In the genomic region with DNA sequence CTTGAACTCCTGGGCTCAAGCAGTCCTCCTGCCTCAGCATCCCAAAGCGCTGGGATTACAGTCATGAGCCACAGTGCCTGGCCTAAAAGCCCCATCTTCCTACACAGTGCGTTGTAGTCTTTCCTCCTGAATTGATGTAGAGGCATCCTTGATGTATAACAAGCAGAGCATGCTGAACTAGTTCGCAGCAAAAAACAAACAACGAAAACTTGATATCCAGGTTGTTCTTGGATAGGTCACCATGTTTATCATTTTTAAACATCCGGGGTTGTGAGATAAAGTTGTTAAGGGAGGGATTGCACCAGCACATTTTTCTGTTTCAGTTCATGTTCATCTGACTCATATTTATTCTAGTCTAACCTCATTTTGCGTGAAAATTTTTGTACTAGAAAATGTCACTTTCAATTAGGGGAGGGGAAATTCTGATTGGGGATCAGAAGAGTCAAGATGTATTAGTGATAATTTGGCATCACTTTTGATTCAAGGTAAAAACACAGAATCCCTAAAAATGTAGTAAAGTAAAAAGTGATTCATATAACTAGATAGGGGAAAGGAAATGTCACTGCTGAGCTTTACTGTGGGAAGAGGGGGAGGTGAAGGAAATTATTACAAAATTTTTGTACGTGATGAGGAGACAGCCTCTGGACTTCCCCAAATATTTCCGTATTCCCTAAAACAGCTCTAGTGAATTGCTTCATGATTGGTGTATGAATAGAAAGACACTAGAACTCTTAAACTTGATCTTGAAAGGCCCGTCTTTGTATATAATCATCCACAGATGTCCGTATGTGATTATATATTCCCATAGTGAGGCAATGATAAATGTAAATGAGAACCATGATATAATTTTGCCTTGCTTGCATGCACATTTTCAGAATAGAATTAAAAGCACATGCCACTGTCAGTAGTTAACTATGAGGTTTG, we compare ENCODE assay signal across 1 cellular context.
A peak's percentile ranks its signal among the peaks of the same experiment; 100 is the strongest.
TF ChIP-seq lines count a peak whose summit lies in the region.

No MANE protein-coding gene starts in this region.

TF ChIP-seq in K562, 482 proteins besides CTCF, POLR2A, EP300 and RAD21 (continued from another document):
- TF ChIP-seq, protein P1, sequence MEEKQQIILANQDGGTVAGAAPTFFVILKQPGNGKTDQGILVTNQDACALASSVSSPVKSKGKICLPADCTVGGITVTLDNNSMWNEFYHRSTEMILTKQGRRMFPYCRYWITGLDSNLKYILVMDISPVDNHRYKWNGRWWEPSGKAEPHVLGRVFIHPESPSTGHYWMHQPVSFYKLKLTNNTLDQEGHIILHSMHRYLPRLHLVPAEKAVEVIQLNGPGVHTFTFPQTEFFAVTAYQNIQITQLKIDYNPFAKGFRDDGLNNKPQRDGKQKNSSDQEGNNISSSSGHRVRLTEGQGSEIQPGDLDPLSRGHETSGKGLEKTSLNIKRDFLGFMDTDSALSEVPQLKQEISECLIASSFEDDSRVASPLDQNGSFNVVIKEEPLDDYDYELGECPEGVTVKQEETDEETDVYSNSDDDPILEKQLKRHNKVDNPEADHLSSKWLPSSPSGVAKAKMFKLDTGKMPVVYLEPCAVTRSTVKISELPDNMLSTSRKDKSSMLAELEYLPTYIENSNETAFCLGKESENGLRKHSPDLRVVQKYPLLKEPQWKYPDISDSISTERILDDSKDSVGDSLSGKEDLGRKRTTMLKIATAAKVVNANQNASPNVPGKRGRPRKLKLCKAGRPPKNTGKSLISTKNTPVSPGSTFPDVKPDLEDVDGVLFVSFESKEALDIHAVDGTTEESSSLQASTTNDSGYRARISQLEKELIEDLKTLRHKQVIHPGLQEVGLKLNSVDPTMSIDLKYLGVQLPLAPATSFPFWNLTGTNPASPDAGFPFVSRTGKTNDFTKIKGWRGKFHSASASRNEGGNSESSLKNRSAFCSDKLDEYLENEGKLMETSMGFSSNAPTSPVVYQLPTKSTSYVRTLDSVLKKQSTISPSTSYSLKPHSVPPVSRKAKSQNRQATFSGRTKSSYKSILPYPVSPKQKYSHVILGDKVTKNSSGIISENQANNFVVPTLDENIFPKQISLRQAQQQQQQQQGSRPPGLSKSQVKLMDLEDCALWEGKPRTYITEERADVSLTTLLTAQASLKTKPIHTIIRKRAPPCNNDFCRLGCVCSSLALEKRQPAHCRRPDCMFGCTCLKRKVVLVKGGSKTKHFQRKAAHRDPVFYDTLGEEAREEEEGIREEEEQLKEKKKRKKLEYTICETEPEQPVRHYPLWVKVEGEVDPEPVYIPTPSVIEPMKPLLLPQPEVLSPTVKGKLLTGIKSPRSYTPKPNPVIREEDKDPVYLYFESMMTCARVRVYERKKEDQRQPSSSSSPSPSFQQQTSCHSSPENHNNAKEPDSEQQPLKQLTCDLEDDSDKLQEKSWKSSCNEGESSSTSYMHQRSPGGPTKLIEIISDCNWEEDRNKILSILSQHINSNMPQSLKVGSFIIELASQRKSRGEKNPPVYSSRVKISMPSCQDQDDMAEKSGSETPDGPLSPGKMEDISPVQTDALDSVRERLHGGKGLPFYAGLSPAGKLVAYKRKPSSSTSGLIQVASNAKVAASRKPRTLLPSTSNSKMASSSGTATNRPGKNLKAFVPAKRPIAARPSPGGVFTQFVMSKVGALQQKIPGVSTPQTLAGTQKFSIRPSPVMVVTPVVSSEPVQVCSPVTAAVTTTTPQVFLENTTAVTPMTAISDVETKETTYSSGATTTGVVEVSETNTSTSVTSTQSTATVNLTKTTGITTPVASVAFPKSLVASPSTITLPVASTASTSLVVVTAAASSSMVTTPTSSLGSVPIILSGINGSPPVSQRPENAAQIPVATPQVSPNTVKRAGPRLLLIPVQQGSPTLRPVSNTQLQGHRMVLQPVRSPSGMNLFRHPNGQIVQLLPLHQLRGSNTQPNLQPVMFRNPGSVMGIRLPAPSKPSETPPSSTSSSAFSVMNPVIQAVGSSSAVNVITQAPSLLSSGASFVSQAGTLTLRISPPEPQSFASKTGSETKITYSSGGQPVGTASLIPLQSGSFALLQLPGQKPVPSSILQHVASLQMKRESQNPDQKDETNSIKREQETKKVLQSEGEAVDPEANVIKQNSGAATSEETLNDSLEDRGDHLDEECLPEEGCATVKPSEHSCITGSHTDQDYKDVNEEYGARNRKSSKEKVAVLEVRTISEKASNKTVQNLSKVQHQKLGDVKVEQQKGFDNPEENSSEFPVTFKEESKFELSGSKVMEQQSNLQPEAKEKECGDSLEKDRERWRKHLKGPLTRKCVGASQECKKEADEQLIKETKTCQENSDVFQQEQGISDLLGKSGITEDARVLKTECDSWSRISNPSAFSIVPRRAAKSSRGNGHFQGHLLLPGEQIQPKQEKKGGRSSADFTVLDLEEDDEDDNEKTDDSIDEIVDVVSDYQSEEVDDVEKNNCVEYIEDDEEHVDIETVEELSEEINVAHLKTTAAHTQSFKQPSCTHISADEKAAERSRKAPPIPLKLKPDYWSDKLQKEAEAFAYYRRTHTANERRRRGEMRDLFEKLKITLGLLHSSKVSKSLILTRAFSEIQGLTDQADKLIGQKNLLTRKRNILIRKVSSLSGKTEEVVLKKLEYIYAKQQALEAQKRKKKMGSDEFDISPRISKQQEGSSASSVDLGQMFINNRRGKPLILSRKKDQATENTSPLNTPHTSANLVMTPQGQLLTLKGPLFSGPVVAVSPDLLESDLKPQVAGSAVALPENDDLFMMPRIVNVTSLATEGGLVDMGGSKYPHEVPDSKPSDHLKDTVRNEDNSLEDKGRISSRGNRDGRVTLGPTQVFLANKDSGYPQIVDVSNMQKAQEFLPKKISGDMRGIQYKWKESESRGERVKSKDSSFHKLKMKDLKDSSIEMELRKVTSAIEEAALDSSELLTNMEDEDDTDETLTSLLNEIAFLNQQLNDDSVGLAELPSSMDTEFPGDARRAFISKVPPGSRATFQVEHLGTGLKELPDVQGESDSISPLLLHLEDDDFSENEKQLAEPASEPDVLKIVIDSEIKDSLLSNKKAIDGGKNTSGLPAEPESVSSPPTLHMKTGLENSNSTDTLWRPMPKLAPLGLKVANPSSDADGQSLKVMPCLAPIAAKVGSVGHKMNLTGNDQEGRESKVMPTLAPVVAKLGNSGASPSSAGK (IDR thresholded peaks at IDR 0.05) = no peak; the same call in 1 of the 2 replicates
- TF ChIP-seq CBX8 (IDR thresholded peaks at IDR 0.05; ENCODE audit: borderline replicate concordance, extremely low read depth, low read depth, low read length, poor library complexity, severe bottlenecking) (no peak), DNMT1 (IDR thresholded peaks at IDR 0.05) (no peak), ARNT (IDR thresholded peaks at IDR 0.05) (no peak), TAF9B (IDR thresholded peaks at IDR 0.05; ENCODE audit: partially characterized antibody) (peak; percentile 21), CBFA2T2 (conservative IDR thresholded peaks at IDR 0.05) (peak; percentile 53), MEF2A (IDR thresholded peaks at IDR 0.05; ENCODE audit: control insufficient read depth, low read depth, low read length) (peak; percentile 23; the same call in 1 of the 2 replicates), MECOM (CRISPR knock-in tag; IDR thresholded peaks at IDR 0.05) (0 out of 2 replicates have a peak, but pooled peaks have one; percentile 6), ETV1 (tag; conservative IDR thresholded peaks at IDR 0.05; ENCODE audit: low read depth) (peak; percentile 78), SRF (CRISPR knock-in tag; IDR thresholded peaks at IDR 0.05) (0 out of 4 replicates have a peak, but pooled peaks of 1 of the 2 experiments have one; percentile 31), BRD9 (IDR thresholded peaks at IDR 0.05; ENCODE audit: low read depth, partially characterized antibody) (peak; percentile 33)
- TF ChIP-seq, protein P2, sequence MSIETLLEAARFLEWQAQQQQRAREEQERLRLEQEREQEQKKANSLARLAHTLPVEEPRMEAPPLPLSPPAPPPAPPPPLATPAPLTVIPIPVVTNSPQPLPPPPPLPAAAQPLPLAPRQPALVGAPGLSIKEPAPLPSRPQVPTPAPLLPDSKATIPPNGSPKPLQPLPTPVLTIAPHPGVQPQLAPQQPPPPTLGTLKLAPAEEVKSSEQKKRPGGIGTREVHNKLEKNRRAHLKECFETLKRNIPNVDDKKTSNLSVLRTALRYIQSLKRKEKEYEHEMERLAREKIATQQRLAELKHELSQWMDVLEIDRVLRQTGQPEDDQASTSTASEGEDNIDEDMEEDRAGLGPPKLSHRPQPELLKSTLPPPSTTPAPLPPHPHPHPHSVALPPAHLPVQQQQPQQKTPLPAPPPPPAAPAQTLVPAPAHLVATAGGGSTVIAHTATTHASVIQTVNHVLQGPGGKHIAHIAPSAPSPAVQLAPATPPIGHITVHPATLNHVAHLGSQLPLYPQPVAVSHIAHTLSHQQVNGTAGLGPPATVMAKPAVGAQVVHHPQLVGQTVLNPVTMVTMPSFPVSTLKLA (conservative IDR thresholded peaks at IDR 0.05) = peak in 1 of 2 experiments; percentile 32; a peak in 1 of 4 replicates
